In the genomic region with DNA sequence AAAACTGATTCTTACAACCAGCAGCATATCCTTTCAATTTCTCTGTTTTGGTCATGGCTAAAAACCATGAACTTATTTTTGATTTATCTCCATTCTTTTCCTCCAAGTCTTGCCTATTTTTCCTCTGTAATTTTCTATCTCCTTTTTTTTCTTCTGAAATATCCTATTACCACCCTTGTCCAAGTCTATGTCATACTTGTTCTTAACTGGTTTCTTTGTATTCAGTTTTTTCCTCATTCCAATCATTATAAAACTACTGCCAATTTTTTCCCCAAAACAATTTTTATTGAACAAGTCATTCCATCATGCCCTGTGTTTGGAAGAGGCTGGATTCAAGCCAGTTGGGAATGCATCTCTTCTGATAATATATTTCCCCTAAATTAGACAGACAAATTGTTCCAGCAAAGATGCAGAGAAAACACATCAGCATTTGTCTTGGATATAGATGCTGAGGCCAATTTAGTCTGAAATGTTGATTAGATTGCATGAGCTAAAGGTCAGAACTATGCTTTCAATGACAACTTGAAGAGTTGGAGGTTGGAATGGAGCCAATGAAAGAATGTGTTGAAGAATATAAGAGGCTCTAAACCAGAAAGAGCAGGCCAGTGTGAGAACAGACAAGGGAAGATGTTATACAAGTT, we compare ENCODE assay signal across 27 cellular contexts. TPM values are rescaled to one million over a fixed set of nuclear protein-coding genes. Genes with fewer than 3 reads are reported as not detected.
DNase-seq lines count a peak whose midpoint lies in the region; ATAC-seq and TF ChIP-seq lines count a peak whose summit lies in the region.
"Had no signal": no experiment of that assay in that cellular context is flagged by ENCODE, and none has a peak within 500 bp of the region (broad histone marks: within the 10 kb centered on the region; RNA-seq: fewer than 3 reads in every experiment).

No MANE protein-coding gene starts in this region.

- no peak for ATAC-seq in activated CD8-positive, alpha-beta T cell treated with anti-CD3 and anti-CD28 coated beads, Interleukin-2, amount 10 ng/mL, durations not matched to agents 7 days and 5 days
- ATAC-seq in HG02973 (IDR thresholded peaks at IDR 0.05; ENCODE audit: unreplicated experiment) = no peak
- ATAC-seq: A549; GM23338; naive thymus-derived CD8-positive, alpha-beta T cell; T-cell had no signal

- no peak overlapping the region for H3K4me3 ChIP-seq in breast epithelium
- no peak overlapping the region for H3K4me3 ChIP-seq in fibroblast of the aortic adventitia (ENCODE audit: low read depth, low read length)
- no peak overlapping the region for H3K4me3 ChIP-seq in Karpas-422 (ENCODE audit: low read length)
- H3K4me3 ChIP-seq: A549, GM23338, stomach, vagina had no signal

- H2AFZ ChIP-seq in Karpas-422 (ENCODE audit: low read length) = no peak overlapping the region
- H2AFZ ChIP-seq: GM23338, parathyroid adenoma had no signal

- no peak overlapping the region for H3K4me3 Mint-ChIP-seq in MCF 10A (ENCODE audit: unreplicated experiment)
- H3K4me3 Mint-ChIP-seq in activated CD8-positive, alpha-beta T cell treated with anti-CD3 and anti-CD28 coated beads, Interleukin-2, amount 10 ng/mL, durations not matched to agents 7 days and 5 days = no peak overlapping the region
- H3K4me3 Mint-ChIP-seq: activated CD4-positive, alpha-beta T cell treated with anti-CD3 and anti-CD28 coated beads, Interleukin-2, amount 10 ng/mL, durations not matched to agents 7 days and 5 days; CD4-positive, CD25-positive, alpha-beta regulatory T cell; central memory CD8-positive, alpha-beta T cell; GM23338; naive thymus-derived CD8-positive, alpha-beta T cell; T-cell had no signal

- no peaks in the 10 kb centered on the region for H3K27me3 ChIP-seq in breast epithelium
- no peaks in the 10 kb centered on the region for H3K27me3 ChIP-seq in Karpas-422 (ENCODE audit: low read length)
- H3K27me3 ChIP-seq: stomach, vagina had no signal

- H3K9me3 ChIP-seq in breast epithelium = no peaks in the 10 kb centered on the region
- H3K9me3 ChIP-seq in Karpas-422 (ENCODE audit: low read length) = no peaks in the 10 kb centered on the region
- H3K9me3 ChIP-seq: A549, vagina had no signal

- no peaks in the 10 kb centered on the region for H3K9me3 Mint-ChIP-seq in MCF 10A (ENCODE audit: unreplicated experiment)
- H3K9me3 Mint-ChIP-seq in activated CD8-positive, alpha-beta T cell treated with anti-CD3 and anti-CD28 coated beads, Interleukin-2, amount 10 ng/mL, durations not matched to agents 7 days and 5 days (ENCODE audit: insufficient read depth) = no peaks in the 10 kb centered on the region
- H3K9me3 Mint-ChIP-seq: central memory CD8-positive, alpha-beta T cell had no signal

- no peaks in the 10 kb centered on the region for H3K27me3 Mint-ChIP-seq in MCF 10A (ENCODE audit: insufficient read depth, unreplicated experiment)
- no peaks in the 10 kb centered on the region for H3K27me3 Mint-ChIP-seq in activated CD8-positive, alpha-beta T cell treated with anti-CD3 and anti-CD28 coated beads, Interleukin-2, amount 10 ng/mL, durations not matched to agents 7 days and 5 days (ENCODE audit: low read depth)

- H3K27ac ChIP-seq in breast epithelium = peak overlapping the region; percentile 68 to 77
- H3K27ac ChIP-seq in Karpas-422 (ENCODE audit: low read length) = no peak overlapping the region
- H3K27ac ChIP-seq: A549, parathyroid adenoma, stomach, vagina had no signal

- TF ChIP-seq POLR2A in breast epithelium (IDR thresholded peaks at IDR 0.05) = no peak

- POLR2A ChIA-PET in MCF 10A (lab: Yijun Ruan, JAX) = no interaction called here
- POLR2A ChIA-PET in activated CD8-positive, alpha-beta T cell treated with anti-CD3 and anti-CD28 coated beads, Interleukin-2, amount 10 ng/mL, durations not matched to agents 7 days and 5 days (lab: Charles Lee) = no interaction called here

- H3K36me3 ChIP-seq in breast epithelium = no peaks in the 10 kb centered on the region
- H3K36me3 ChIP-seq in Karpas-422 (ENCODE audit: insufficient read depth, low read length) = no peaks in the 10 kb centered on the region
- H3K36me3 ChIP-seq: stomach, vagina had no signal

- no peaks in the 10 kb centered on the region for H3K4me1 Mint-ChIP-seq in MCF 10A (ENCODE audit: insufficient read depth, unreplicated experiment)
- H3K4me1 Mint-ChIP-seq in activated CD8-positive, alpha-beta T cell treated with anti-CD3 and anti-CD28 coated beads, Interleukin-2, amount 10 ng/mL, durations not matched to agents 7 days and 5 days (ENCODE audit: low read depth) = no peaks in the 10 kb centered on the region
- H3K4me1 Mint-ChIP-seq: activated CD4-positive, alpha-beta T cell treated with anti-CD3 and anti-CD28 coated beads, Interleukin-2, amount 10 ng/mL, durations not matched to agents 7 days and 5 days; central memory CD8-positive, alpha-beta T cell; GM23338; naive thymus-derived CD8-positive, alpha-beta T cell; T-cell had no signal

- CTCF ChIA-PET in MCF 10A (lab: Yijun Ruan, JAX) = no interaction called here
- CTCF ChIA-PET in activated CD8-positive, alpha-beta T cell treated with anti-CD3 and anti-CD28 coated beads, Interleukin-2, amount 10 ng/mL, durations not matched to agents 7 days and 5 days (lab: Charles Lee) = no interaction called here

- no peaks in the 10 kb centered on the region for H3K9me2 ChIP-seq in Karpas-422 (replicated peaks; ENCODE audit: insufficient read depth, low read length)

- no peak overlapping the region for H3K9ac ChIP-seq in Karpas-422 (ENCODE audit: low read length)
- H3K9ac ChIP-seq: parathyroid adenoma had no signal

- H3K79me2 ChIP-seq in Karpas-422 (ENCODE audit: low read length) = no peaks in the 10 kb centered on the region
- H3K79me2 ChIP-seq: parathyroid adenoma had no signal

- H3K36me3 Mint-ChIP-seq in MCF 10A (ENCODE audit: insufficient read depth, unreplicated experiment) = no peaks in the 10 kb centered on the region
- no peaks in the 10 kb centered on the region for H3K36me3 Mint-ChIP-seq in activated CD8-positive, alpha-beta T cell treated with anti-CD3 and anti-CD28 coated beads, Interleukin-2, amount 10 ng/mL, durations not matched to agents 7 days and 5 days (ENCODE audit: low read depth)
- H3K36me3 Mint-ChIP-seq: CD4-positive, CD25-positive, alpha-beta regulatory T cell; T-cell had no signal

- BruUV-seq in MCF 10A (replicated peaks; lab: Mats Ljungman, UMichigan) = no TSS peak

- H4K20me1 ChIP-seq in Karpas-422 (ENCODE audit: insufficient read depth, low read depth, low read length) = no peaks in the 10 kb centered on the region

- DNase-seq in breast epithelium (ENCODE audit: low spot score in 2 of 2) = no peak
- no peak for DNase-seq in MCF 10A (ENCODE audit: unreplicated experiment)
- peak; percentile 12 for DNase-seq in NCI-H226
- DNase-seq in fibroblast of the aortic adventitia (ENCODE audit: low read depth) = peak; percentile 89
- DNase-seq in stromal cell of bone marrow (ENCODE audit: low read depth) = peak; percentile 32
- DNase-seq in activated CD8-positive, alpha-beta T cell treated with anti-CD3 and anti-CD28 coated beads, Interleukin-2, amount 10 ng/mL, durations not matched to agents 7 days and 5 days = no peak
- no peak for DNase-seq in Karpas-422
- DNase-seq: activated CD4-positive, alpha-beta T cell treated with anti-CD3 and anti-CD28 coated beads, Interleukin-2, amount 10 ng/mL, durations not matched to agents 7 days and 5 days; activated gamma-delta T cell; CD4-positive, CD25-positive, alpha-beta regulatory T cell; effector CD8-positive, alpha-beta T cell; KG1; mammary epithelial cell; naive thymus-derived CD8-positive, alpha-beta T cell; NCI-H1092 treated with DMSO at 0.1 percent for 48 hours; NCI-H526 treated with DMSO at 0.1 percent for 48 hours; Right ventricle myocardium superior; small intestine; stimulated activated CD4-positive, alpha-beta T cell treated with anti-CD3 and anti-CD28 coated beads, Interleukin-4, amount 100 ng/mL, for 1 hour; stomach; T-cell had no signal

- intact Hi-C loops in breast epithelium (cut with DNase I; ENCODE audit: low total_unique reads) = no loop called here
- intact Hi-C loops in MCF 10A (cut with micrococcal nuclease) = no loop called here

- no peak overlapping the region for H3K27ac Mint-ChIP-seq in MCF 10A (ENCODE audit: low read depth, unreplicated experiment)
- no peak overlapping the region for H3K27ac Mint-ChIP-seq in activated CD8-positive, alpha-beta T cell treated with anti-CD3 and anti-CD28 coated beads, Interleukin-2, amount 10 ng/mL, durations not matched to agents 7 days and 5 days
- H3K27ac Mint-ChIP-seq: activated CD4-positive, alpha-beta T cell treated with anti-CD3 and anti-CD28 coated beads, Interleukin-2, amount 10 ng/mL, durations not matched to agents 7 days and 5 days; GM23338; naive thymus-derived CD8-positive, alpha-beta T cell; T-cell had no signal

- no peak overlapping the region for H3K4me2 ChIP-seq in Karpas-422 (ENCODE audit: low read depth, low read length, poor library complexity, severe bottlenecking)
- H3K4me2 ChIP-seq: A549, GM23338 had no signal

- no peak for TF ChIP-seq CTCF in breast epithelium (IDR thresholded peaks at IDR 0.05)
- TF ChIP-seq CTCF in MCF 10A (IDR thresholded peaks at IDR 0.05; ENCODE audit: unreplicated experiment) = no peak
- TF ChIP-seq CTCF in fibroblast of the aortic adventitia (IDR thresholded peaks at IDR 0.05; ENCODE audit: insufficient read depth, low read length) = no peak

- H3K4me1 ChIP-seq in breast epithelium (no peaks in the 10 kb centered on the region), Karpas-422 (ENCODE audit: low read length) (no peaks in the 10 kb centered on the region)
- H3K4me1 ChIP-seq: A549, parathyroid adenoma, stomach, vagina had no signal

RNA-seq across cellular contexts. Expression of gene OTOGL, which starts 30.7 kb away (rescaled TPM):
- total RNA-seq in breast epithelium = 1 to 10 TPM in 1 of 3 donors, under 1 TPM in 2; 0.16 to 1.3 (median 0.59) TPM
- not detected in 2 replicates for total RNA-seq in MCF 10A (2022)
- 0.16 and 0.27 TPM in 2 replicates for total RNA-seq in fibroblast of the aortic adventitia (ENCODE audit: low replicate concordance)
- total RNA-seq in activated CD8-positive, alpha-beta T cell treated with anti-CD3 and anti-CD28 coated beads, Interleukin-2, amount 10 ng/mL, durations not matched to agents 7 days and 5 days = not detected
- total RNA-seq in Karpas-422 (2014; rRNA removed; shearing (Covaris generic); ENCODE audit: low replicate concordance) = not detected in 2 replicates
- total RNA-seq: activated CD4-positive, alpha-beta T cell treated with anti-CD3 and anti-CD28 coated beads, Interleukin-2, amount 10 ng/mL, durations not matched to agents 7 days and 5 days; CD4-positive, CD25-positive, alpha-beta regulatory T cell; naive thymus-derived CD8-positive, alpha-beta T cell; T-cell had no signal

Comparison
In these comparisons a context has a peak if more than half of its experiments do, and no peak if none do; other contexts are left out.
1. DNase-seq: peak in NCI-H226 (single experiment), fibroblast of the aortic adventitia (single experiment) and stromal cell of bone marrow (single experiment); none in breast epithelium (0 of 2), MCF 10A (single experiment), activated CD8-positive, alpha-beta T cell treated with anti-CD3 and anti-CD28 coated beads, Interleukin-2, amount 10 ng/mL, durations not matched to agents 7 days and 5 days (single experiment) and Karpas-422 (single experiment).